19 cellular contexts compared by ENCODE assay signal in the genomic region with DNA sequence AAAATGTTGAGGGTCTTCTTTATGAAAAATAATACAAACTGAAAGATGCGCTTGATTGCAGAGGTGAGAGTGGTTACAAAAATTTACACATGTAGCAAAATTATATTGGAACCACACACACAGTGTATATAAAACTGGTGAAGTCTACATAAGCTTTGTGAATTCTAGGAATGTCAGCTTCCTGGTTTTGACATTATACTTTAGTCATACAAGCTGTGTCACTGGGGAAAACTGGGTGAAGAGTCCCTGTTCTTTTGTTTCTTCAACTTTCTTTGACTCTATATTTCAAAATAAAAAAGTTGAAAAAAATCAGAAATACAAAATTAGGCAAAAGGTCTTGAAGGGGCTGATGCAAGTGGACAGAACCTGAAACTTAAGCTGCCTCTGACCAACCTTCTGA. TPM values are rescaled to one million over a fixed set of nuclear protein-coding genes. Genes with fewer than 3 reads are reported as not detected.
"Had no signal": no experiment of that assay in that cellular context is flagged by ENCODE, and none has a peak within 500 bp of the region (broad histone marks: within the 10 kb centered on the region; RNA-seq: fewer than 3 reads in every experiment).

No MANE protein-coding gene starts in this region.

- ATAC-seq: naive thymus-derived CD8-positive, alpha-beta T cell had no signal

- H3K27ac ChIP-seq: brain microvascular endothelial cell, parathyroid adenoma, sigmoid colon, tibial nerve, vagina had no signal

- H2AFZ ChIP-seq: parathyroid adenoma had no signal

- H3K79me2 ChIP-seq: parathyroid adenoma had no signal

- H3K27me3 ChIP-seq: brain microvascular endothelial cell, sigmoid colon, vagina had no signal

- H3K9me3 ChIP-seq: esophagus squamous epithelium, sigmoid colon, tibial nerve, vagina had no signal

- DNase-seq: activated CD4-positive, alpha-beta T cell treated with anti-CD3 and anti-CD28 coated beads, Interleukin-2, amount 50 U/mL, for 4 hours; activated naive CD4-positive, alpha-beta T cell; activated naive CD8-positive, alpha-beta T cell treated with anti-CD3 and anti-CD28 coated beads for 36 hours; brain microvascular endothelial cell; effector memory CD4-positive, alpha-beta T cell; esophagus squamous epithelium; foreskin melanocyte; kidney glomerular epithelial cell; naive thymus-derived CD8-positive, alpha-beta T cell; sigmoid colon; stimulated activated CD8-positive, alpha-beta memory T cell treated with anti-CD3 and anti-CD28 coated beads, Interleukin-4, amount 100 ng/mL, for 48 hours; stimulated activated naive CD4-positive, alpha-beta T cell; SW 1271 had no signal

- H3K36me3 ChIP-seq: brain microvascular endothelial cell, esophagus squamous epithelium, sigmoid colon, tibial nerve, vagina had no signal

- H3K9ac ChIP-seq: parathyroid adenoma had no signal

- H3K4me3 ChIP-seq: vagina had no signal

- H3K4me1 ChIP-seq: parathyroid adenoma, vagina had no signal

RNA-seq across cellular contexts. Expression of gene C1QC, which starts 2.9 kb away (rescaled TPM):
- total RNA-seq: activated naive CD8-positive, alpha-beta T cell treated with anti-CD3 and anti-CD28 coated beads for 36 hours; activated T-helper 1 cell treated with anti-CD3 and anti-CD28 coated beads, Interleukin-12 subunit alpha, Interleukin-12 subunit beta, Interleukin-2, Interleukin-4 antibody, amounts not matched to agents 30 ng/mL and 10 ng/mL and 1 ng/mL, durations not matched to agents 14 hours and 24 hours and 36 hours; endothelial cell of umbilical vein; T-helper 2 cell treated with Interferon-gamma antibody and Interleukin-4, amounts not matched to agents 100 ng/mL and 5 ng/mL, for 36 hours had no signal
- polyA plus RNA-seq: endothelial cell of umbilical vein; naive thymus-derived CD8-positive, alpha-beta T cell had no signal

RNA-seq across cellular contexts. Expression of gene C1QB, which starts 6.7 kb away (rescaled TPM):
- total RNA-seq: activated naive CD8-positive, alpha-beta T cell treated with anti-CD3 and anti-CD28 coated beads for 36 hours; activated T-helper 1 cell treated with anti-CD3 and anti-CD28 coated beads, Interleukin-12 subunit alpha, Interleukin-12 subunit beta, Interleukin-2, Interleukin-4 antibody, amounts not matched to agents 30 ng/mL and 10 ng/mL and 1 ng/mL, durations not matched to agents 14 hours and 24 hours and 36 hours; endothelial cell of umbilical vein; naive thymus-derived CD8-positive, alpha-beta T cell; T-helper 2 cell treated with Interferon-gamma antibody and Interleukin-4, amounts not matched to agents 100 ng/mL and 5 ng/mL, for 36 hours had no signal
- polyA plus RNA-seq: endothelial cell of umbilical vein; naive thymus-derived CD8-positive, alpha-beta T cell had no signal

RNA-seq across cellular contexts. Expression of gene C1QA, which starts 9.9 kb away (rescaled TPM):
- total RNA-seq: activated naive CD8-positive, alpha-beta T cell treated with anti-CD3 and anti-CD28 coated beads for 36 hours; activated T-helper 1 cell treated with anti-CD3 and anti-CD28 coated beads, Interleukin-12 subunit alpha, Interleukin-12 subunit beta, Interleukin-2, Interleukin-4 antibody, amounts not matched to agents 30 ng/mL and 10 ng/mL and 1 ng/mL, durations not matched to agents 14 hours and 24 hours and 36 hours; endothelial cell of umbilical vein; T-helper 2 cell treated with Interferon-gamma antibody and Interleukin-4, amounts not matched to agents 100 ng/mL and 5 ng/mL, for 36 hours had no signal
- polyA plus RNA-seq: endothelial cell of umbilical vein; naive thymus-derived CD8-positive, alpha-beta T cell had no signal
